In genomic region chr16:672851-673250, GRCh38 we compare ENCODE assay signal across 36 cellular contexts.
"Had no signal": no experiment of that assay in that cellular context is flagged by ENCODE, and none has a peak within 500 bp of the region (broad histone marks: within the 10 kb centered on the region; RNA-seq: fewer than 3 reads in every experiment).

No MANE protein-coding gene starts in this region.

- H3K27ac ChIP-seq: ascending aorta, body of pancreas, breast epithelium, KMS-11, Peyer's patch, WERI-Rb-1 had no signal

- ATAC-seq: activated CD8-positive, alpha-beta T cell treated with anti-CD3 and anti-CD28 coated beads, Interleukin-2, amount 10 ng/mL, durations not matched to agents 7 days and 5 days; body of pancreas; PC-3 had no signal

- H3K4me3 Mint-ChIP-seq: activated CD8-positive, alpha-beta T cell treated with anti-CD3 and anti-CD28 coated beads, Interleukin-2, amount 10 ng/mL, durations not matched to agents 7 days and 5 days; activated naive CD4-positive, alpha-beta T cell treated with anti-CD3 and anti-CD28 coated beads, Interleukin-2, amount 50 U/mL, for 24 hours; activated naive CD8-positive, alpha-beta T cell treated with anti-CD3 and anti-CD28 coated beads, Interleukin-2, amount 10 ng/mL, durations not matched to agents 7 days and 5 days; activated T-cell treated with anti-CD3 and anti-CD28 coated beads, Interleukin-2, amount 50 U/mL, for 24 hours had no signal

- H3K27ac Mint-ChIP-seq: activated CD8-positive, alpha-beta T cell treated with anti-CD3 and anti-CD28 coated beads, Interleukin-2, amount 10 ng/mL, durations not matched to agents 7 days and 5 days; activated naive CD4-positive, alpha-beta T cell treated with anti-CD3 and anti-CD28 coated beads, Interleukin-2, amount 50 U/mL, for 24 hours; activated naive CD8-positive, alpha-beta T cell treated with anti-CD3 and anti-CD28 coated beads, Interleukin-2, amount 10 ng/mL, durations not matched to agents 7 days and 5 days; activated T-cell treated with anti-CD3 and anti-CD28 coated beads, Interleukin-2, amount 50 U/mL, for 24 hours; activated T-helper 2 cell treated with anti-CD3 and anti-CD28 coated beads, Interferon-gamma antibody, Interleukin-2, Interleukin-4, amounts not matched to agents 10 μg/mL and 5 μg/mL and 100 μg/mL, durations not matched to agents 14 hours and 24 hours and 36 hours had no signal

- H3K9me3 Mint-ChIP-seq: activated naive CD4-positive, alpha-beta T cell treated with anti-CD3 and anti-CD28 coated beads, Interleukin-2, amount 50 U/mL, for 24 hours; activated naive CD8-positive, alpha-beta T cell treated with anti-CD3 and anti-CD28 coated beads, Interleukin-2, amount 10 ng/mL, durations not matched to agents 7 days and 5 days; activated T-cell treated with anti-CD3 and anti-CD28 coated beads, Interleukin-2, amount 50 U/mL, for 24 hours; activated T-helper 2 cell treated with anti-CD3 and anti-CD28 coated beads, Interferon-gamma antibody, Interleukin-2, Interleukin-4, amounts not matched to agents 10 μg/mL and 5 μg/mL and 100 μg/mL, durations not matched to agents 14 hours and 24 hours and 36 hours had no signal

- H3K36me3 Mint-ChIP-seq: activated naive CD4-positive, alpha-beta T cell treated with anti-CD3 and anti-CD28 coated beads, Interleukin-2, amount 50 U/mL, for 24 hours; activated naive CD8-positive, alpha-beta T cell treated with anti-CD3 and anti-CD28 coated beads, Interleukin-2, amount 10 ng/mL, durations not matched to agents 7 days and 5 days had no signal

- DNase-seq: activated CD4-positive, alpha-beta T cell treated with anti-CD3 and anti-CD28 coated beads for 1 hour; activated CD4-positive, alpha-beta T cell treated with anti-CD3 and anti-CD28 coated beads for 48 hours; activated CD4-positive, CD25-positive, alpha-beta regulatory T cell; activated CD8-positive, alpha-beta T cell treated with anti-CD3 and anti-CD28 coated beads, Interleukin-2, amount 10 ng/mL, durations not matched to agents 7 days and 5 days; activated gamma-delta T cell; activated naive CD4-positive, alpha-beta T cell treated with Interleukin-2 at 50 U/mL for 16 hours; activated naive CD8-positive, alpha-beta T cell treated with anti-CD3 and anti-CD28 coated beads, Interleukin-2, amount 10 ng/mL, durations not matched to agents 7 days and 5 days; activated T-cell treated with anti-CD3 and anti-CD28 coated beads, Interleukin-2, amount 50 U/mL, for 24 hours; amygdala; body of pancreas; caudate nucleus; NCI-H1092 treated with DMSO at 0.1 percent for 48 hours; NCI-H1417; NCI-H146; NCI-H187; NCI-H2029 treated with DMSO at 0.1 percent for 48 hours; NCI-H2107; NCI-H2171; NCI-H510A; NCI-H526; NCI-H748 treated with DMSO at 0.1 percent for 48 hours; NK-92 treated with Interleukin-12 subunit alpha and Interleukin-12 subunit beta, amount 100 ng/mL, for 24 hours; PC-3; Peyer's patch; Right ventricle myocardium superior; RPMI8226; SW 1271; T-helper 1 cell; T-helper 2 cell; T1000; WERI-Rb-1 had no signal
